In the genomic region with DNA sequence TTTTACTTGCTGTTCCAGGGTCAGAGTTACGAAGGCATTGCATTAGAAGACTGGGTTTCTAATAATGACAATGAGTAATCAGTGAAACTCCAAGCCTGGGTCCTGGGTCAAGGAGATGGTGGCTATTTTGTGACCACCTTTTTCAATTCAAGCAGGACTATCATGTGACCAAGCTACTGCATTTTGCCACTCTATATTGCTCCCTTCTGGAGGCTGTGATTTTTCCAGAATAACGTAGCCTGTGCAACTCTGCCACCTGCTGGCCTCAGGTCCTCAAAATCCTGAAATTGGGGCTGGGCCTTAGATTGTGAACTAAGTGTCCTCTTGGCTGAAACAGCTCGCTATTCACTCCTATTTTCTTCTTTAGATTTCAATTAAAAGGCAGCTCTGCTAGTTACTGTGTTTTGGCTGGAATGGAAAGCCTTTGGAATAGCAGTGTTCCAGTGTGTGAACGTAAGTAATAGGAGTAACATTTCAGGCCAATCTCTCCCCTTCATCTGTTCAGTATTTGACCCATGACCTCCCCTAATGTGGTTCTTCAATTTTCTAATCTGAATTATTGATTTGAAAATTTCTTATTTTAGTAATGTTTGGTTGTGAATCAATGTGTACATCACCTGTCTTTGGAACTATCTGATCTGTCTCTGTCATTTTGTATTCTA, we compare ENCODE assay signal across 8 cellular contexts. TPM values are rescaled to one million over a fixed set of nuclear protein-coding genes. Genes with fewer than 3 reads are reported as not detected.
DNase-seq lines count a peak whose midpoint lies in the region; ATAC-seq and TF ChIP-seq lines count a peak whose summit lies in the region.
"Had no signal": no experiment of that assay in that cellular context is flagged by ENCODE, and none has a peak within 500 bp of the region (broad histone marks: within the 10 kb centered on the region; RNA-seq: fewer than 3 reads in every experiment).

No MANE protein-coding gene starts in this region.

- DNase-seq in GM03348 (ENCODE audit: low spot score): peak; percentile 38
- peak; percentile 32 for DNase-seq in MV-4-11 (lab: John Stamatoyannopoulos, UW)
- DNase-seq in T1000 (lab: John Stamatoyannopoulos, UW): peak; percentile 6
- DNase-seq in choroid plexus epithelial cell (ENCODE audit: low read depth): peak; percentile 78
- DNase-seq in lung (ENCODE audit: low spot score): peak; percentile 62
- peak; percentile 13 to 33 for DNase-seq in stimulated activated naive CD8-positive, alpha-beta T cell treated with anti-CD3 and anti-CD28 coated beads, Interleukin-15, amount 100 ng/mL, for 72 hours

- no peak overlapping the region for H3K27ac ChIP-seq in lung (ENCODE audit: low read depth in 1 of 2, low read length in 1 of 2)

- no peaks in the 10 kb centered on the region for H3K4me1 Mint-ChIP-seq in stimulated activated naive CD8-positive, alpha-beta T cell treated with anti-CD3 and anti-CD28 coated beads, Interleukin-15, amount 100 ng/mL, for 72 hours

- H3K27me3 ChIP-seq in lung (ENCODE audit: control insufficient read depth, insufficient read depth): no peaks in the 10 kb centered on the region

- H3K36me3 ChIP-seq in lung (ENCODE audit: control insufficient read depth in 2 of 2, insufficient read depth in 2 of 2, low read length in 2 of 2): no peaks in the 10 kb centered on the region

- no peaks in the 10 kb centered on the region for H3K9me3 Mint-ChIP-seq in stimulated activated naive CD8-positive, alpha-beta T cell treated with anti-CD3 and anti-CD28 coated beads, Interleukin-15, amount 100 ng/mL, for 72 hours

- no peak overlapping the region for H3K4me3 Mint-ChIP-seq in stimulated activated naive CD8-positive, alpha-beta T cell treated with anti-CD3 and anti-CD28 coated beads, Interleukin-15, amount 100 ng/mL, for 72 hours
- H3K4me3 Mint-ChIP-seq: activated naive CD8-positive, alpha-beta T cell had no signal

- peaks cover 5% of the 10 kb centered on the region for H3K27me3 Mint-ChIP-seq in stimulated activated naive CD8-positive, alpha-beta T cell treated with anti-CD3 and anti-CD28 coated beads, Interleukin-15, amount 100 ng/mL, for 72 hours

- H3K27ac Mint-ChIP-seq in stimulated activated naive CD8-positive, alpha-beta T cell treated with anti-CD3 and anti-CD28 coated beads, Interleukin-15, amount 100 ng/mL, for 72 hours: no peak overlapping the region
- H3K27ac Mint-ChIP-seq: activated naive CD8-positive, alpha-beta T cell had no signal

- peak; percentile 75 for ATAC-seq in lung (ENCODE audit: insufficient read depth, low FRiP score)
- ATAC-seq in stimulated activated naive CD8-positive, alpha-beta T cell treated with anti-CD3 and anti-CD28 coated beads, Interleukin-15, amount 100 ng/mL, for 72 hours: peak; percentile 65
- no peak for ATAC-seq in GM18520 (IDR thresholded peaks at IDR 0.05; ENCODE audit: unreplicated experiment)

- WGBS in lung, 2 donors: 52 to 53% methylated on average over 4 of the region's 4 CpGs

- no peaks in the 10 kb centered on the region for H3K9me3 ChIP-seq in lung (ENCODE audit: control insufficient read depth in 2 of 2, insufficient read depth in 1 of 2, low read length in 1 of 2)

- TF ChIP-seq CTCF in choroid plexus epithelial cell (conservative IDR thresholded peaks at IDR 0.05; ENCODE audit: low read depth, low read length): peak; percentile 83
- peak; percentile 74 for TF ChIP-seq CTCF in lung (IDR thresholded peaks at IDR 0.05; ENCODE audit: control extremely low read depth, extremely low read depth)

- H3K4me3 ChIP-seq in choroid plexus epithelial cell (ENCODE audit: low read depth, low read length): no peak overlapping the region
- no peak overlapping the region for H3K4me3 ChIP-seq in lung

- H3K4me1 ChIP-seq in lung (ENCODE audit: control insufficient read depth in 2 of 2, insufficient read depth in 2 of 2, low read length in 2 of 2): no peaks in the 10 kb centered on the region

RNA-seq across cellular contexts. Expression of gene CD46, which starts 52.9 kb away (rescaled TPM):
- 100 to 1,000 TPM; 267 to 420 TPM for total RNA-seq in lung
- 100 to 1,000 TPM; 157 to 162 TPM for polyA plus RNA-seq in lung

RNA-seq across cellular contexts. Expression of gene CR1L, which starts 54.0 kb away (rescaled TPM):
- total RNA-seq in lung: 1 to 10 TPM; 1.3 to 2.6 TPM
- polyA plus RNA-seq in lung: under 1 TPM; 0.28 to 0.60 TPM

Comparison
In these comparisons a context has a peak if more than half of its experiments do, and no peak if none do; other contexts are left out.
1. DNase-seq: peak in every context shown above with its lines; median percentile 78 in choroid plexus epithelial cell; 62 in lung; 38 in GM03348; 32 in MV-4-11; 23 in stimulated activated naive CD8-positive, alpha-beta T cell treated with anti-CD3 and anti-CD28 coated beads, Interleukin-15, amount 100 ng/mL, for 72 hours; 6 in T1000.